8 cellular contexts compared by ENCODE assay signal in genomic region chr3:66276705-66277274, GRCh38. TPM values are rescaled to one million over a fixed set of nuclear protein-coding genes. Genes with fewer than 3 reads are reported as not detected.
DNase-seq lines count a peak whose midpoint lies in the region; ATAC-seq and TF ChIP-seq lines count a peak whose summit lies in the region.

No MANE protein-coding gene starts in this region.

- peaks cover 3% of the 10 kb centered on the region; the same call in 1 of the 2 replicates for H3K9me3 Mint-ChIP-seq in WTC11
- no peaks in the 10 kb centered on the region for H3K9me3 Mint-ChIP-seq in chondrocyte (ENCODE audit: low read depth)

- no peaks in the 10 kb centered on the region for H3K27me3 ChIP-seq in left lung

- H3K27ac ChIP-seq in left lung: no peak overlapping the region

- no peaks in the 10 kb centered on the region for H3K36me3 ChIP-seq in left lung

- no peak overlapping the region for H3K27ac Mint-ChIP-seq in WTC11
- no peak overlapping the region for H3K27ac Mint-ChIP-seq in chondrocyte (ENCODE audit: unreplicated experiment)

- H3K4me1 Mint-ChIP-seq in WTC11 (peaks cover 21% of the 10 kb centered on the region), chondrocyte (ENCODE audit: low read depth) (peaks cover 29% of the 10 kb centered on the region)

- intact Hi-C loops in left lung (cut with DNase I): loop anchor here in 1 of 2 donors (5.0 kb wide), 1 partner anchor 546 kb away; no protein-coding TSS in a partner anchor

- DNase-seq in Ammon's horn (ENCODE audit: low spot score) (peak; percentile 85), NCI-H2029 treated with DMSO at 0.1 percent for 48 hours (lab: John Stamatoyannopoulos, UW) (peak; percentile 8), WTC11 (ENCODE audit: low spot score) (peak; percentile 60), chondrocyte (ENCODE audit: low spot score) (no peak), left lung (no peak)
- DNase-seq in stimulated activated CD4-positive, alpha-beta T cell treated with anti-CD3 and anti-CD28 coated beads, TNF-alpha, amount 100 ng/mL, for 48 hours (ENCODE audit: low read depth in 3 of 3): peak; percentile 11 to 42 (median 36)

- H3K27me3 Mint-ChIP-seq in WTC11 (ENCODE audit: low read depth): no peaks in the 10 kb centered on the region
- no peaks in the 10 kb centered on the region for H3K27me3 Mint-ChIP-seq in chondrocyte (ENCODE audit: low read depth)

- H3K4me3 Mint-ChIP-seq in WTC11 (no peak overlapping the region), chondrocyte (ENCODE audit: unreplicated experiment) (no peak overlapping the region)

- H3K4me1 ChIP-seq in left lung: no peaks in the 10 kb centered on the region

- ATAC-seq in GM21381 (IDR thresholded peaks at IDR 0.05; ENCODE audit: unreplicated experiment) (peak; percentile 74), WTC11 (no peak), left lung (peak; percentile 86), GM18861 (IDR thresholded peaks at IDR 0.05; ENCODE audit: unreplicated experiment) (no peak)

- TF ChIP-seq CTCF in WTC11 (IDR thresholded peaks at IDR 0.05) (peak; percentile 53; the same call in 1 of the 2 replicates), chondrocyte (IDR thresholded peaks at IDR 0.05) (peak; percentile 89), left lung (IDR thresholded peaks at IDR 0.05) (peak; percentile 61 to 70)

- H3K9me3 ChIP-seq in left lung: no peaks in the 10 kb centered on the region

- CTCF ChIA-PET in WTC11 (lab: Charles Lee): interaction anchor here (0.6 to 5.1 kb wide), 17 partner anchors 18 to 546 kb away, joined by 3 to 54 read pairs (median 4); no protein-coding TSS in a partner anchor

- H3K4me3 ChIP-seq in left lung: no peak overlapping the region

- peaks cover 4% of the 10 kb centered on the region; the same call in 1 of the 2 replicates for H3K36me3 Mint-ChIP-seq in WTC11
- H3K36me3 Mint-ChIP-seq in chondrocyte (ENCODE audit: low read depth): no peaks in the 10 kb centered on the region

- POLR2A ChIA-PET in WTC11 (lab: Charles Lee): no interaction called here

TF ChIP-seq in WTC11, 78 proteins besides CTCF, POLR2A, EP300 and RAD21 (continues in another document):
- TF ChIP-seq GTF2I (CRISPR knock-in tag; conservative IDR thresholded peaks at IDR 0.05) (no peak), CBFB (CRISPR knock-in tag; IDR thresholded peaks at IDR 0.05; ENCODE audit: low read depth) (no peak), GABPB1 (CRISPR knock-in tag; IDR thresholded peaks at IDR 0.05) (no peak), AFF4 (CRISPR knock-in tag; IDR thresholded peaks at IDR 0.05; ENCODE audit: borderline replicate concordance) (no peak), NFYB (CRISPR knock-in tag; conservative IDR thresholded peaks at IDR 0.05; ENCODE audit: low read depth) (no peak), TEAD1 (CRISPR knock-in tag; IDR thresholded peaks at IDR 0.05) (no peak), ZBTB21 (CRISPR knock-in tag; IDR thresholded peaks at IDR 0.05; ENCODE audit: borderline replicate concordance) (no peak), ZNF423 (CRISPR knock-in tag; IDR thresholded peaks at IDR 0.05) (no peak), ZNF425 (CRISPR knock-in tag; conservative IDR thresholded peaks at IDR 0.05) (no peak), IRF2 (CRISPR knock-in tag; IDR thresholded peaks at IDR 0.05; ENCODE audit: borderline replicate concordance, low read depth) (no peak), ZNF263 (CRISPR knock-in tag; IDR thresholded peaks at IDR 0.05; ENCODE audit: low read depth) (no peak), ZNF281 (CRISPR knock-in tag; IDR thresholded peaks at IDR 0.05) (no peak), MLX (CRISPR knock-in tag; IDR thresholded peaks at IDR 0.05) (no peak), SMAD3 (CRISPR knock-in tag; IDR thresholded peaks at IDR 0.05; ENCODE audit: borderline replicate concordance) (no peak), IRF1 (CRISPR knock-in tag; IDR thresholded peaks at IDR 0.05) (no peak), ELF4 (CRISPR knock-in tag; IDR thresholded peaks at IDR 0.05; ENCODE audit: low read depth) (no peak), ETV6 (CRISPR knock-in tag; IDR thresholded peaks at IDR 0.05) (no peak)

RNA-seq across cellular contexts. Expression of gene SLC25A26, which starts 56.0 kb away (rescaled TPM):
- 29.1 to 31.0 TPM (median 30.2 TPM) in 3 replicates for total RNA-seq in WTC11 (2021)
- 11.2 to 13.8 TPM (median 13.1 TPM) in 3 replicates for total RNA-seq in chondrocyte
- 10 to 100 TPM; 14.2 to 14.9 TPM for total RNA-seq in left lung

Comparison
In these comparisons a context has a peak if more than half of its experiments do, and no peak if none do; other contexts are left out.
1. DNase-seq: peak in Ammon's horn (single experiment), NCI-H2029 treated with DMSO at 0.1 percent for 48 hours (single experiment), WTC11 (single experiment) and stimulated activated CD4-positive, alpha-beta T cell treated with anti-CD3 and anti-CD28 coated beads, TNF-alpha, amount 100 ng/mL, for 48 hours (3 of 3); none in chondrocyte (single experiment) and left lung (0 of 2).
2. ATAC-seq: peak in GM21381 (single experiment) and left lung (single experiment); none in WTC11 (single experiment) and GM18861 (single experiment).
3. Peak in every context shown above with its lines, with median percentiles within 50 percentile points of each other: CTCF ChIP-seq.